ENCODE assay signal across 11 cellular contexts in the genomic region with DNA sequence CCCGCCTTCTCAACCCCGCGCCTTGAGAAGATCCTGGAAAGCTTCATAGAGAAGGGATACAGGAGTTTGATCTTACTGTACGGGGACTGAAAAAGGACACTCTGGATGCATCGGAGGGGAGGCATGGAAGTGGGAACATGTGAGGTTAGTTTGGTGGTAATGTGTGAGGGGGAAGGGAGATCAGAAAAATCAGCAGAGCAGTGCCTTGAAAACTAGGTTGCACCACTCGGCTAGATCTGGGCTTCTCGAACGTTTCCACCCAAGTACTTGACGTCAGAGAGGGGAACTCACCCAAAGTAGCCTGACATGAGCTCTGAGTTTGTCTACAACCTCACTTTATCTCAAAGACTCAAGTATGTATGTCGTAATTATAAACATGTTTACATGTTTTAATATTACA. TPM values are rescaled to one million over a fixed set of nuclear protein-coding genes. Genes with fewer than 3 reads are reported as not detected.
DNase-seq lines count a peak whose midpoint lies in the region; TF ChIP-seq lines count a peak whose summit lies in the region.
"Had no signal": no experiment of that assay in that cellular context is flagged by ENCODE, and none has a peak within 500 bp of the region (broad histone marks: within the 10 kb centered on the region; RNA-seq: fewer than 3 reads in every experiment).

No MANE protein-coding gene starts in this region.

- intact Hi-C loops in sigmoid colon (cut with DNase I), result no loop called here

- H3K4me1 Mint-ChIP-seq in activated naive CD8-positive, alpha-beta T cell treated with anti-CD3 and anti-CD28 coated beads for 36 hours, result peaks cover 34% of the 10 kb centered on the region

- H3K4me1 ChIP-seq in sigmoid colon, result no peaks in the 10 kb centered on the region

- H3K36me3 ChIP-seq in sigmoid colon, result peaks cover 0 to 68% (median 20%) of the 10 kb centered on the region in 4 donors

- TF ChIP-seq CTCF in sigmoid colon (IDR thresholded peaks at IDR 0.05), result no peak
- TF ChIP-seq CTCF in RWPE1 (conservative IDR thresholded peaks at IDR 0.05; ENCODE audit: low read depth), result no peak

- no peak overlapping the region for H3K4me3 ChIP-seq in sigmoid colon

- WGBS in sigmoid colon, 2 donors, result 63 to 84% methylated on average over 10 of the region's 10 CpGs

- peak overlapping the region; percentile 92 for H3K27ac Mint-ChIP-seq in activated naive CD8-positive, alpha-beta T cell treated with anti-CD3 and anti-CD28 coated beads for 36 hours

- H3K4me3 Mint-ChIP-seq in activated naive CD8-positive, alpha-beta T cell treated with anti-CD3 and anti-CD28 coated beads for 36 hours, result peak overlapping the region; percentile 73

- H3K36me3 Mint-ChIP-seq in activated naive CD8-positive, alpha-beta T cell treated with anti-CD3 and anti-CD28 coated beads for 36 hours, result peaks cover 10% of the 10 kb centered on the region

- POLR2A ChIA-PET in RWPE1 (lab: Yijun Ruan, JAX; ENCODE audit: low non-redundant PET), result no interaction called here

- H3K27ac ChIP-seq in sigmoid colon, result no peak overlapping the region
- H3K27ac ChIP-seq in RWPE1, result no peak overlapping the region

- CTCF ChIA-PET in RWPE1 (lab: Yijun Ruan, JAX), result no interaction called here

- H3K9me3 Mint-ChIP-seq in activated naive CD8-positive, alpha-beta T cell treated with anti-CD3 and anti-CD28 coated beads for 36 hours, result no peaks in the 10 kb centered on the region

- DNase-seq in activated CD8-positive, alpha-beta memory T cell treated with anti-CD3 and anti-CD28 coated beads, Interleukin-2, amount 50 U/mL, for 1 hour (ENCODE audit: extremely low read depth), result peak; percentile 60
- DNase-seq in activated CD8-positive, alpha-beta memory T cell treated with anti-CD3 and anti-CD28 coated beads for 24 hours, result no peak
- peak; percentile 68 for DNase-seq in T-helper 22 cell (ENCODE audit: low read depth)
- DNase-seq in activated naive CD8-positive, alpha-beta T cell treated with anti-CD3 and anti-CD28 coated beads for 36 hours, result no peak
- peak; percentile 32 for DNase-seq in sigmoid colon
- DNase-seq in NCI-H1694 treated with DMSO at 0.1 percent for 48 hours (lab: John Stamatoyannopoulos, UW), result no peak
- DNase-seq in erythroblast (lab: John Stamatoyannopoulos, UW), result no peak
- no peak for DNase-seq in RWPE1 (ENCODE audit: low spot score)
- DNase-seq: EL, NCI-H510A treated with DMSO at 0.1 percent for 48 hours, SHP77 had no signal

- H3K27me3 Mint-ChIP-seq in activated naive CD8-positive, alpha-beta T cell treated with anti-CD3 and anti-CD28 coated beads for 36 hours, result no peaks in the 10 kb centered on the region

- H3K9me3 ChIP-seq in sigmoid colon, result no peaks in the 10 kb centered on the region

- TF ChIP-seq EP300 in sigmoid colon (IDR thresholded peaks at IDR 0.05), result no peak

- H3K27me3 ChIP-seq in sigmoid colon, result no peaks in the 10 kb centered on the region

- no peak for TF ChIP-seq POLR2A in sigmoid colon (IDR thresholded peaks at IDR 0.05)
- TF ChIP-seq POLR2A in erythroblast (IDR thresholded peaks at IDR 0.05; ENCODE audit: low read length), result no peak

RNA-seq across cellular contexts. Expression of a gene that starts 14.5 kb away (rescaled TPM):
- 1 to 10 TPM; 3.5 to 4.2 TPM for total RNA-seq in activated naive CD8-positive, alpha-beta T cell treated with anti-CD3 and anti-CD28 coated beads for 36 hours
- total RNA-seq in sigmoid colon, result 10 to 100 TPM in 2 of 4 donors, 1 to 10 TPM in 2; 6.7 to 23.3 (median 10.6) TPM
- 1 to 10 TPM; 1.2 to 6.5 (median 2.1) TPM for polyA plus RNA-seq in sigmoid colon

RNA-seq across cellular contexts. Expression of a gene that starts 14.8 kb away (rescaled TPM):
- 1 to 10 TPM; 3.3 to 4.0 TPM for total RNA-seq in activated naive CD8-positive, alpha-beta T cell treated with anti-CD3 and anti-CD28 coated beads for 36 hours
- 10 to 100 TPM in 2 of 4 donors, 1 to 10 TPM in 2; 5.4 to 18.8 (median 9.2) TPM for total RNA-seq in sigmoid colon
- polyA plus RNA-seq in sigmoid colon, result 1 to 10 TPM; 4.2 to 7.4 (median 4.5) TPM

Comparison
In these comparisons a context has a peak if more than half of its experiments do, and no peak if none do; other contexts are left out.
1. DNase-seq: peak in activated CD8-positive, alpha-beta memory T cell treated with anti-CD3 and anti-CD28 coated beads, Interleukin-2, amount 50 U/mL, for 1 hour (single experiment), T-helper 22 cell (single experiment) and sigmoid colon (single experiment); none in activated CD8-positive, alpha-beta memory T cell treated with anti-CD3 and anti-CD28 coated beads for 24 hours (single experiment), activated naive CD8-positive, alpha-beta T cell treated with anti-CD3 and anti-CD28 coated beads for 36 hours (single experiment), NCI-H1694 treated with DMSO at 0.1 percent for 48 hours (single experiment), erythroblast (0 of 2) and RWPE1 (single experiment).